In the genomic region with DNA sequence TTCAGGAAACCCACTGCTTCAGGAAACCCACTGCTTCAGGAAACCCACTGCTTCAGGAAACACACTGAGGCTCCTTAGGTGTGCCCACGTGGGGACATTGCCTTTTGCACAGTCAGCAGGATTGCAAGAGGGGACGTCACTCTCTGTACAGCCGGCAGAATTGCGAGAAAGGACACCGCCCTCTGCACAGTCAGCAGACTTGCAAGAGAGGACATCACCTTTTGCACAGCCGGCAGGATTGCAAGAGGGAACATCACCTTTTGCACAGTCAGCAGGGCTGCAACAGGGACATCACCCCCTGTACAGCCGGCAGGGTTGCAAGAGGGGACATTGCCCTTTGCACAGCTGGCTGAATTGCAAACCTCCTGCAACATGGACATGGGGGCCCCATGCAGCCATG, we compare ENCODE assay signal across 35 cellular contexts.
"Had no signal": no experiment of that assay in that cellular context is flagged by ENCODE, and none has a peak within 500 bp of the region (broad histone marks: within the 10 kb centered on the region; RNA-seq: fewer than 3 reads in every experiment).

No MANE protein-coding gene starts in this region.

- H3K9me3 ChIP-seq: adrenal gland, MG63, Peyer's patch had no signal

- H3K27ac Mint-ChIP-seq: activated B cell treated with CpG ODN at 0.5 μM for 24 hours; activated CD4-positive, alpha-beta memory T cell treated with anti-CD3 and anti-CD28 coated beads for 36 hours; activated naive CD4-positive, alpha-beta T cell treated with anti-CD3 and anti-CD28 coated beads for 36 hours; activated T-helper 1 cell treated with anti-CD3 and anti-CD28 coated beads, Interleukin-12 subunit alpha, Interleukin-12 subunit beta, Interleukin-2, Interleukin-4 antibody, amounts not matched to agents 30 ng/mL and 10 ng/mL and 1 ng/mL, durations not matched to agents 14 hours and 24 hours and 36 hours had no signal

- H3K27me3 Mint-ChIP-seq: activated B cell treated with CpG ODN at 0.5 μM for 24 hours had no signal

- H3K4me3 ChIP-seq: adrenal gland, cardiac muscle cell, MG63, Peyer's patch had no signal

- H3K36me3 Mint-ChIP-seq: activated CD4-positive, alpha-beta memory T cell treated with anti-CD3 and anti-CD28 coated beads for 36 hours; activated naive CD4-positive, alpha-beta T cell treated with anti-CD3 and anti-CD28 coated beads, Interleukin-2, amount 50 U/mL, for 72 hours had no signal

- ATAC-seq: activated naive CD4-positive, alpha-beta T cell treated with anti-CD3 and anti-CD28 coated beads, Interleukin-2, amount 50 U/mL, for 72 hours; activated T-cell treated with anti-CD3 and anti-CD28 coated beads, Interleukin-2, amount 50 U/mL, for 4 hours; PC-3; Right ventricle myocardium inferior had no signal

- H3K9me3 Mint-ChIP-seq: activated B cell treated with CpG ODN at 0.5 μM for 24 hours; activated CD4-positive, alpha-beta memory T cell treated with anti-CD3 and anti-CD28 coated beads for 36 hours; activated naive CD4-positive, alpha-beta T cell treated with anti-CD3 and anti-CD28 coated beads for 36 hours; activated naive CD4-positive, alpha-beta T cell treated with anti-CD3 and anti-CD28 coated beads, Interleukin-2, amount 50 U/mL, for 72 hours; activated T-cell treated with anti-CD3 and anti-CD28 coated beads, Interleukin-2, amount 50 U/mL, for 4 hours; activated T-helper 1 cell treated with anti-CD3 and anti-CD28 coated beads, Interleukin-12 subunit alpha, Interleukin-12 subunit beta, Interleukin-2, Interleukin-4 antibody, amounts not matched to agents 30 ng/mL and 10 ng/mL and 1 ng/mL, durations not matched to agents 14 hours and 24 hours and 36 hours had no signal

- H3K27me3 ChIP-seq: cardiac muscle cell, MG63, Peyer's patch had no signal

- H3K36me3 ChIP-seq: adrenal gland, cardiac muscle cell, MG63, Peyer's patch had no signal

- H3K4me1 ChIP-seq: adrenal gland, Peyer's patch had no signal

- DNase-seq: activated B cell treated with CpG ODN at 0.5 μM for 24 hours; activated CD4-positive, alpha-beta memory T cell treated with anti-CD3 and anti-CD28 coated beads for 36 hours; activated CD4-positive, alpha-beta T cell treated with anti-CD3 and anti-CD28 coated beads for 4 hours; activated CD4-positive, alpha-beta T cell treated with anti-CD3 and anti-CD28 coated beads, Interleukin-2, amount 50 U/mL, for 1 hour; activated CD4-positive, CD25-positive, alpha-beta regulatory T cell treated with anti-CD3 and anti-CD28 coated beads, Interleukin-2, amount 50 U/mL, for 72 hours; activated CD8-positive, alpha-beta memory T cell treated with anti-CD3 and anti-CD28 coated beads, Interleukin-2, amount 50 U/mL, for 4 hours; activated gamma-delta T cell treated with Interleukin-2 at 50 U/mL for 16 hours; activated naive CD4-positive, alpha-beta T cell treated with anti-CD3 and anti-CD28 coated beads for 36 hours; activated T-cell treated with anti-CD3 and anti-CD28 coated beads for 4 hours; activated T-cell treated with anti-CD3 and anti-CD28 coated beads, Interleukin-2, amount 50 U/mL, for 4 hours; adrenal gland; anterior cingulate cortex; Kasumi-1; KBM-7; MG63; MV-4-11; NCI-H1092; NCI-H1436 treated with DMSO at 0.1 percent for 48 hours; NCI-H1694 treated with DMSO at 0.1 percent for 48 hours; NCI-H2029; NCI-H345; NCI-H524 treated with DMSO at 0.1 percent for 48 hours; NK-92 treated with Interleukin-12 subunit alpha and Interleukin-12 subunit beta, amount 100 ng/mL, for 24 hours; PC-3; Peyer's patch; SW 1271; T-helper 1 cell; T-helper 2 cell; T-helper 9 cell had no signal

- H3K27ac ChIP-seq: adrenal gland, cardiac muscle cell, Peyer's patch, RWPE1, VCaP had no signal

- H3K4me3 Mint-ChIP-seq: activated B cell treated with CpG ODN at 0.5 μM for 24 hours; activated CD4-positive, alpha-beta memory T cell treated with anti-CD3 and anti-CD28 coated beads for 36 hours; activated naive CD4-positive, alpha-beta T cell treated with anti-CD3 and anti-CD28 coated beads for 36 hours; activated T-cell treated with anti-CD3 and anti-CD28 coated beads, Interleukin-2, amount 50 U/mL, for 4 hours; activated T-helper 1 cell treated with anti-CD3 and anti-CD28 coated beads, Interleukin-12 subunit alpha, Interleukin-12 subunit beta, Interleukin-2, Interleukin-4 antibody, amounts not matched to agents 30 ng/mL and 10 ng/mL and 1 ng/mL, durations not matched to agents 14 hours and 24 hours and 36 hours had no signal

- H3K4me1 Mint-ChIP-seq: activated B cell treated with CpG ODN at 0.5 μM for 24 hours had no signal
